In genomic region chr17:75487351-75488070, GRCh38 we compare ENCODE assay signal across 8 cellular contexts. TPM values are rescaled to one million over a fixed set of nuclear protein-coding genes. Genes with fewer than 3 reads are reported as not detected.
DNase-seq lines count a peak whose midpoint lies in the region; ATAC-seq and TF ChIP-seq lines count a peak whose summit lies in the region.

No MANE protein-coding gene starts in this region.

- no peak for TF ChIP-seq POLR2A in esophagus squamous epithelium (IDR thresholded peaks at IDR 0.05)

- H3K36me3 Mint-ChIP-seq in activated CD8-positive, alpha-beta T cell treated with anti-CD3 and anti-CD28 coated beads, Interleukin-2, amount 10 ng/mL, durations not matched to agents 7 days and 5 days (ENCODE audit: low read depth) = peaks cover 21% of the 10 kb centered on the region

- peak; percentile 80 to 89 for DNase-seq in HL-60 (ENCODE audit: low read depth in 1 of 2, low spot score in 1 of 2)
- peak; percentile 80 for DNase-seq in activated CD8-positive, alpha-beta T cell treated with anti-CD3 and anti-CD28 coated beads, Interleukin-2, amount 10 ng/mL, durations not matched to agents 7 days and 5 days
- DNase-seq in esophagus squamous epithelium (lab: John Stamatoyannopoulos, UW) = no peak
- peak; percentile 5 to 15 for DNase-seq in stimulated activated CD4-positive, alpha-beta T cell treated with anti-CD3 and anti-CD28 coated beads, Interleukin-2, amount 100 ng/mL, for 48 hours
- no peak for DNase-seq in T1000 (lab: John Stamatoyannopoulos, UW)
- DNase-seq in GM03348 (ENCODE audit: low spot score) = no peak
- DNase-seq in A673 (ENCODE audit: low spot score) = no peak
- no peak for DNase-seq in NCI-H1092 (lab: John Stamatoyannopoulos, UW)

- H3K27ac Mint-ChIP-seq in activated CD8-positive, alpha-beta T cell treated with anti-CD3 and anti-CD28 coated beads, Interleukin-2, amount 10 ng/mL, durations not matched to agents 7 days and 5 days = peak overlapping the region; percentile 98

- no peaks in the 10 kb centered on the region for H3K9me3 ChIP-seq in esophagus squamous epithelium
- H3K9me3 ChIP-seq in A673 (ENCODE audit: low read depth, low read length, poor library complexity, severe bottlenecking) = no peaks in the 10 kb centered on the region

- H3K4me1 Mint-ChIP-seq in activated CD8-positive, alpha-beta T cell treated with anti-CD3 and anti-CD28 coated beads, Interleukin-2, amount 10 ng/mL, durations not matched to agents 7 days and 5 days (ENCODE audit: low read depth) = peaks cover 30% of the 10 kb centered on the region

- H3K4me3 ChIP-seq in HL-60 (replicated peaks; ENCODE audit: insufficient read depth, low read length) (no peak overlapping the region), esophagus squamous epithelium (no peak overlapping the region), A673 (ENCODE audit: low read depth, low read length, poor library complexity, severe bottlenecking) (no peak overlapping the region)

- H3K9me3 Mint-ChIP-seq in activated CD8-positive, alpha-beta T cell treated with anti-CD3 and anti-CD28 coated beads, Interleukin-2, amount 10 ng/mL, durations not matched to agents 7 days and 5 days (ENCODE audit: insufficient read depth) = no peaks in the 10 kb centered on the region

- intact Hi-C loops in esophagus squamous epithelium (cut with DNase I) (no loop called here), A673 (cut with micrococcal nuclease; ENCODE audit: unreplicated experiment) (no loop called here)

- H3K27me3 Mint-ChIP-seq in activated CD8-positive, alpha-beta T cell treated with anti-CD3 and anti-CD28 coated beads, Interleukin-2, amount 10 ng/mL, durations not matched to agents 7 days and 5 days (ENCODE audit: low read depth) = no peaks in the 10 kb centered on the region

- ATAC-seq in activated CD8-positive, alpha-beta T cell treated with anti-CD3 and anti-CD28 coated beads, Interleukin-2, amount 10 ng/mL, durations not matched to agents 7 days and 5 days = peak; percentile 89

- H3K36me3 ChIP-seq in esophagus squamous epithelium (peaks cover 0 to 65% (median 11%) of the 10 kb centered on the region in 3 donors), A673 (ENCODE audit: insufficient read depth, low read length, poor library complexity, severe bottlenecking) (peaks cover 3% of the 10 kb centered on the region)

- POLR2A ChIA-PET in activated CD8-positive, alpha-beta T cell treated with anti-CD3 and anti-CD28 coated beads, Interleukin-2, amount 10 ng/mL, durations not matched to agents 7 days and 5 days (lab: Charles Lee) = interaction anchor here (0.7 to 1.9 kb wide), 9 partner anchors 11 to 475 kb away, joined by 3 to 13 read pairs (median 6); partner anchors contain the start of genes GGA3, MRPL58, MRPS7 and TMEM94
- POLR2A ChIA-PET in A673 (lab: Charles Lee; ENCODE audit: low non-redundant PET) = no interaction called here

- peak overlapping the region; percentile 79 for H3K27ac ChIP-seq in HL-60 (replicated peaks)
- peak overlapping the region; percentile 9 to 56 (median 38) for H3K27ac ChIP-seq in esophagus squamous epithelium
- no peak overlapping the region for H3K27ac ChIP-seq in A673 (ENCODE audit: low read depth, low read length, poor library complexity, severe bottlenecking)

- BruUV-seq in A673 (replicated peaks; lab: Mats Ljungman, UMichigan) = no TSS peak

- H3K27me3 ChIP-seq in HL-60 (ENCODE audit: insufficient read depth, poor library complexity, severe bottlenecking) (no peaks in the 10 kb centered on the region), esophagus squamous epithelium (no peaks in the 10 kb centered on the region), A673 (replicated peaks; ENCODE audit: insufficient read depth, low read depth, low read length, poor library complexity) (no peaks in the 10 kb centered on the region)

- peak overlapping the region; percentile 67 for H3K4me3 Mint-ChIP-seq in activated CD8-positive, alpha-beta T cell treated with anti-CD3 and anti-CD28 coated beads, Interleukin-2, amount 10 ng/mL, durations not matched to agents 7 days and 5 days

- CTCF ChIA-PET in activated CD8-positive, alpha-beta T cell treated with anti-CD3 and anti-CD28 coated beads, Interleukin-2, amount 10 ng/mL, durations not matched to agents 7 days and 5 days (lab: Charles Lee) = interaction anchor here (0.7 to 1.9 kb wide), 10 partner anchors 10 to 266 kb away, joined by 3 to 16 read pairs (median 4); partner anchors contain the start of genes MIF4GD, MRPS7, SMIM5 and TSEN54
- CTCF ChIA-PET in A673 (lab: Charles Lee) = interaction anchor here (0.6 kb wide), 1 partner anchor 10 kb away, joined by 4 read pairs; no protein-coding TSS in a partner anchor

- peak; percentile 7 for TF ChIP-seq CTCF in HL-60 (IDR thresholded peaks at IDR 0.05; ENCODE audit: insufficient read depth, low read length)
- TF ChIP-seq CTCF in esophagus squamous epithelium (IDR thresholded peaks at IDR 0.05) = no peak
- TF ChIP-seq CTCF in A673 (conservative IDR thresholded peaks at IDR 0.05; ENCODE audit: low read depth, low read length) = no peak

- H3K4me1 ChIP-seq in esophagus squamous epithelium (peaks cover 4 to 37% (median 5%) of the 10 kb centered on the region in 3 donors), A673 (ENCODE audit: insufficient read depth, low read length, poor library complexity, severe bottlenecking) (no peaks in the 10 kb centered on the region)

- 61 to 77% methylated on average over 11 of the region's 12 CpGs for WGBS in esophagus squamous epithelium, 2 donors

RNA-seq across cellular contexts. Expression of gene CASKIN2, which starts 27.8 kb away (rescaled TPM):
- total RNA-seq in activated CD8-positive, alpha-beta T cell treated with anti-CD3 and anti-CD28 coated beads, Interleukin-2, amount 10 ng/mL, durations not matched to agents 7 days and 5 days = under 1 TPM; 0.68 to 0.97 TPM
- total RNA-seq in esophagus squamous epithelium = 10 to 100 TPM in 3 of 4 donors, 1 to 10 TPM in 1; 9.5 to 12.2 (median 10.4) TPM
- total RNA-seq in A673 (2021) = 32.6 and 32.7 TPM in 2 replicates

RNA-seq across cellular contexts. Expression of gene TSEN54, which starts 28.8 kb away (rescaled TPM):
- total RNA-seq in activated CD8-positive, alpha-beta T cell treated with anti-CD3 and anti-CD28 coated beads, Interleukin-2, amount 10 ng/mL, durations not matched to agents 7 days and 5 days = 10 to 100 TPM; 76.6 to 77.8 TPM
- total RNA-seq in esophagus squamous epithelium = 10 to 100 TPM; 18.3 to 33.2 (median 23.1) TPM
- 36.5 and 36.6 TPM in 2 replicates for total RNA-seq in A673 (2021)

RNA-seq across cellular contexts. Expression of gene TMEM94, which starts 31.1 kb away (rescaled TPM):
- total RNA-seq in activated CD8-positive, alpha-beta T cell treated with anti-CD3 and anti-CD28 coated beads, Interleukin-2, amount 10 ng/mL, durations not matched to agents 7 days and 5 days = 10 to 100 TPM; 81.9 to 84.8 TPM
- total RNA-seq in esophagus squamous epithelium = 10 to 100 TPM; 19.3 to 56.5 (median 28.3) TPM
- 67.0 and 84.7 TPM in 2 replicates for total RNA-seq in A673 (2021)

RNA-seq across cellular contexts. Expression of gene LLGL2, which starts 38.0 kb away (rescaled TPM):
- total RNA-seq in activated CD8-positive, alpha-beta T cell treated with anti-CD3 and anti-CD28 coated beads, Interleukin-2, amount 10 ng/mL, durations not matched to agents 7 days and 5 days = 10 to 100 TPM; 19.3 to 19.8 TPM
- total RNA-seq in esophagus squamous epithelium (100 to 1,000 TPM in 1 of 4 donors, 10 to 100 TPM in 3; 40.0 to 101 (median 67.3) TPM), A673 (2021) (10.8 and 14.4 TPM in 2 replicates)

Comparison
In these comparisons a context has a peak if more than half of its experiments do, and no peak if none do; other contexts are left out.
1. DNase-seq: peak in HL-60 (2 of 2), activated CD8-positive, alpha-beta T cell treated with anti-CD3 and anti-CD28 coated beads, Interleukin-2, amount 10 ng/mL, durations not matched to agents 7 days and 5 days (single experiment) and stimulated activated CD4-positive, alpha-beta T cell treated with anti-CD3 and anti-CD28 coated beads, Interleukin-2, amount 100 ng/mL, for 48 hours (2 of 2); none in esophagus squamous epithelium (single experiment), T1000 (single experiment), GM03348 (single experiment), A673 (single experiment) and NCI-H1092 (single experiment).
2. RNA of gene CASKIN2, which starts 27.8 kb away (total RNA-seq): 32.6 to 32.7 TPM in A673 and 9.5 to 12.2 TPM in esophagus squamous epithelium; 0.68 to 0.97 TPM in activated CD8-positive, alpha-beta T cell treated with anti-CD3 and anti-CD28 coated beads, Interleukin-2, amount 10 ng/mL, durations not matched to agents 7 days and 5 days; every median in the first group is over 4 times any median in the second.